In genomic region chr14:55191101-55191880, GRCh38 we compare ENCODE assay signal across 1 cellular context.
TF ChIP-seq lines count a peak whose summit lies in the region.

Gene DLGAP5 (minus strand): TSS chr14:55191585. CDS start chr14:55189179, 2,406 bp downstream.

TF ChIP-seq in HepG2, 621 proteins besides CTCF, POLR2A, EP300 and RAD21 (continued from another document and continues in another):
- TF ChIP-seq KMT2A (CRISPR knock-in tag; IDR thresholded peaks at IDR 0.05): peak; percentile 78; the same call in 1 of the 2 replicates
- TF ChIP-seq RELA (CRISPR knock-in tag; IDR thresholded peaks at IDR 0.05): no peak
- TF ChIP-seq THAP9 (CRISPR knock-in tag; IDR thresholded peaks at IDR 0.05; ENCODE audit: borderline replicate concordance): peak; percentile 51; the same call in 1 of the 2 replicates
- peak; percentile 62 for TF ChIP-seq ZNF574 (CRISPR knock-in tag; IDR thresholded peaks at IDR 0.05)
- peak; percentile 35; the same call in 1 of the 2 replicates for TF ChIP-seq NCOR1 (IDR thresholded peaks at IDR 0.05; ENCODE audit: borderline replicate concordance, low read length)
- TF ChIP-seq E2F5 (CRISPR knock-in tag; conservative IDR thresholded peaks at IDR 0.05): peak; percentile 94
- TF ChIP-seq CREB1 (IDR thresholded peaks at IDR 0.05): peak; percentile 73
- TF ChIP-seq CREB1 (CRISPR knock-in tag; IDR thresholded peaks at IDR 0.05): peak; percentile 91
- TF ChIP-seq CC2D1A (CRISPR knock-in tag; IDR thresholded peaks at IDR 0.05): 0 out of 2 replicates have a peak, but pooled peaks have one; percentile 60
- TF ChIP-seq NONO (IDR thresholded peaks at IDR 0.05): no peak
- TF ChIP-seq NONO (CRISPR knock-in tag; conservative IDR thresholded peaks at IDR 0.05): peak; percentile 60; the same call in 1 of the 2 replicates
- 0 out of 2 replicates have a peak, but pooled peaks have one; percentile 64 for TF ChIP-seq TOPORS (CRISPR knock-in tag; IDR thresholded peaks at IDR 0.05)
- TF ChIP-seq MATR3 (CRISPR knock-in tag; IDR thresholded peaks at IDR 0.05): no peak
- peak; percentile 73 for TF ChIP-seq GABPA (IDR thresholded peaks at IDR 0.05; ENCODE audit: low read depth, low read length)
- peak; percentile 95 for TF ChIP-seq GABPA (CRISPR knock-in tag; IDR thresholded peaks at IDR 0.05; ENCODE audit: low read depth)
- no peak for TF ChIP-seq ARNTL (CRISPR knock-in tag; IDR thresholded peaks at IDR 0.05)
- no peak for TF ChIP-seq ZNF343 (CRISPR knock-in tag; IDR thresholded peaks at IDR 0.05)
- peak; percentile 75 for TF ChIP-seq ZNF841 (CRISPR knock-in tag; IDR thresholded peaks at IDR 0.05; ENCODE audit: borderline replicate concordance)
- 0 out of 2 replicates have a peak, but pooled peaks have one; percentile 18 for TF ChIP-seq ZNF160 (CRISPR knock-in tag; IDR thresholded peaks at IDR 0.05)
- no peak for TF ChIP-seq ZNF646 (CRISPR knock-in tag; IDR thresholded peaks at IDR 0.05)
- peak; percentile 89 for TF ChIP-seq POGZ (CRISPR knock-in tag; IDR thresholded peaks at IDR 0.05)
- 0 out of 2 replicates have a peak, but pooled peaks have one; percentile 53 for TF ChIP-seq ZNF256 (CRISPR knock-in tag; conservative IDR thresholded peaks at IDR 0.05)
- no peak; the same call in 1 of the 2 replicates for TF ChIP-seq ZFX (CRISPR knock-in tag; IDR thresholded peaks at IDR 0.05; ENCODE audit: low read depth)
- TF ChIP-seq IRF9 (CRISPR knock-in tag; IDR thresholded peaks at IDR 0.05; ENCODE audit: borderline replicate concordance): no peak
- TF ChIP-seq MTA3 (CRISPR knock-in tag; IDR thresholded peaks at IDR 0.05): no peak
- no peak for TF ChIP-seq ZNF530 (CRISPR knock-in tag; IDR thresholded peaks at IDR 0.05; ENCODE audit: low read depth)
- TF ChIP-seq ZNF7 (CRISPR knock-in tag; IDR thresholded peaks at IDR 0.05): no peak
- TF ChIP-seq FOXK1 (CRISPR knock-in tag; IDR thresholded peaks at IDR 0.05; ENCODE audit: borderline replicate concordance, low read depth): peak; percentile 81; the same call in 1 of the 2 replicates
- no peak for TF ChIP-seq SMARCE1 (IDR thresholded peaks at IDR 0.05; ENCODE audit: borderline replicate concordance)
- TF ChIP-seq HMG20B (CRISPR knock-in tag; conservative IDR thresholded peaks at IDR 0.05): no peak
- peak; percentile 85; the same call in 1 of the 2 replicates for TF ChIP-seq ZSCAN21 (CRISPR knock-in tag; IDR thresholded peaks at IDR 0.05; ENCODE audit: borderline replicate concordance)
- TF ChIP-seq FOXJ3 (CRISPR knock-in tag; IDR thresholded peaks at IDR 0.05; ENCODE audit: borderline replicate concordance): no peak
- TF ChIP-seq ZNF282 (IDR thresholded peaks at IDR 0.05; ENCODE audit: partially characterized antibody): no peak
- peak; percentile 3; the same call in 1 of the 2 replicates for TF ChIP-seq ZNF629 (CRISPR knock-in tag; conservative IDR thresholded peaks at IDR 0.05)
- 0 out of 2 replicates have a peak, but pooled peaks have one; percentile 22 for TF ChIP-seq ZSCAN20 (CRISPR knock-in tag; IDR thresholded peaks at IDR 0.05; ENCODE audit: borderline replicate concordance)
- TF ChIP-seq ZSCAN5A (CRISPR knock-in tag; IDR thresholded peaks at IDR 0.05; ENCODE audit: borderline replicate concordance): peak; percentile 63; the same call in 1 of the 2 replicates
- no peak for TF ChIP-seq STAT5B (CRISPR knock-in tag; IDR thresholded peaks at IDR 0.05)
- no peak for TF ChIP-seq MLLT10 (CRISPR knock-in tag; IDR thresholded peaks at IDR 0.05)
- no peak for TF ChIP-seq SATB2 (CRISPR knock-in tag; IDR thresholded peaks at IDR 0.05)
- no peak for TF ChIP-seq ZKSCAN5 (CRISPR knock-in tag; IDR thresholded peaks at IDR 0.05)
- TF ChIP-seq GATA4 (IDR thresholded peaks at IDR 0.05; ENCODE audit: borderline replicate concordance, low read depth): 0 out of 2 replicates have a peak, but pooled peaks have one; percentile 18
- TF ChIP-seq ZKSCAN8 (CRISPR knock-in tag; IDR thresholded peaks at IDR 0.05; ENCODE audit: borderline replicate concordance): no peak
